Comparison of ENCODE assay signal across 9 cellular contexts in genomic region chr11:68390315-68390714, GRCh38.
"Had no signal": no experiment of that assay in that cellular context is flagged by ENCODE, and none has a peak within 500 bp of the region (broad histone marks: within the 10 kb centered on the region; RNA-seq: fewer than 3 reads in every experiment).

No MANE protein-coding gene starts in this region.

- H3K4me3 ChIP-seq: GM23338 had no signal

- H3K27me3 Mint-ChIP-seq: IgD-negative memory B cell had no signal

- H3K27ac Mint-ChIP-seq: GM23338, H9, HFFc6, IgD-negative memory B cell had no signal

- H3K4me3 Mint-ChIP-seq: GM23338, H9, HFFc6, IgD-negative memory B cell had no signal

- H3K27ac ChIP-seq: HL-60 had no signal

- H3K4me1 Mint-ChIP-seq: GM23338, H9, IgD-negative memory B cell had no signal

- ATAC-seq: GM23338 had no signal

- DNase-seq: H9, HCEC 1CT, HFFc6, KG1 had no signal

- H3K4me2 ChIP-seq: GM23338 had no signal

- H3K9me3 Mint-ChIP-seq: GM23338, H9, HFFc6, IgD-negative memory B cell had no signal

- FAIRE-seq: H1, H54 had no signal

- H2AFZ ChIP-seq: GM23338 had no signal
